In the genomic region with DNA sequence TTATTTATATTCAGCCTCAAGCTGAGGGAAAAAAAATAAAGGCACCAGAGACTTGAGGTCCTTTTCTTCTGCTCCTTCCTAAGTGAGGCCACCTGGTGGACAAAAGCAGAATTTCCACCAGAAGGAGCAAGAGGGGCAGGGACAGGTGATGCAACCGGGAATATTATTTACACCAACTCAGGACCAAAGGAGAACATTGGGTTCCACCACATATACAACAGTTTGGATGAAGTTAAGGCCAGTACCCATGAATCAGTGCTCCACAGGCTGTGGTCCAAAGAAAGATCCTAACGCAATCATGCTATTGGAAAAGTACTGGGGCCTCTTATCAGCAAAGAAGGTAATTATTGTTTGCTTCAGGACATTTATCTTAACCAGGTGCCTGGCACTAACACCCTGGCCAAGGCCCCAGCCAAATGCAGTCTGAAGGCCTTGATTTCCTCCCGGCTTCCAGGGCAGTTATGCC, we compare ENCODE assay signal across 8 cellular contexts. TPM values are rescaled to one million over a fixed set of nuclear protein-coding genes. Genes with fewer than 3 reads are reported as not detected.
A peak's percentile ranks its signal among the peaks of the same experiment; 100 is the strongest.
DNase-seq lines count a peak whose midpoint lies in the region; ATAC-seq and TF ChIP-seq lines count a peak whose summit lies in the region.

No MANE protein-coding gene starts in this region.

- H3K27ac ChIP-seq in KMS-11, result no peak overlapping the region
- H3K27ac ChIP-seq in RWPE2 (ENCODE audit: poor library complexity, severe bottlenecking), result peak overlapping the region; percentile 77
- peak overlapping the region in 1 of 2 donors; percentile 20 for H3K27ac ChIP-seq in aorta (ENCODE audit: low read depth in 1 of 2, low read length in 2 of 2)

- 41 to 46% methylated on average over 3 of the region's 3 CpGs for WGBS in aorta, 2 donors

- peak; percentile 25 for DNase-seq in DMS79 (lab: John Stamatoyannopoulos, UW)
- DNase-seq in RWPE2 (ENCODE audit: low spot score), result no peak
- DNase-seq in Right ventricle myocardium inferior (ENCODE audit: missing footprints), result no peak
- peak; percentile 79 for DNase-seq in pons (ENCODE audit: low spot score)
- DNase-seq in aorta, result peak; percentile 76 to 78

- H3K4me1 ChIP-seq in KMS-11 (ENCODE audit: low read depth, poor library complexity, severe bottlenecking), result peaks cover 46% of the 10 kb centered on the region
- H3K4me1 ChIP-seq in RWPE2 (ENCODE audit: insufficient read depth, poor library complexity, severe bottlenecking), result peaks cover 17% of the 10 kb centered on the region
- H3K4me1 ChIP-seq in aorta (ENCODE audit: control insufficient read depth in 1 of 2, insufficient read depth in 2 of 2, low read length in 2 of 2), result no peaks in the 10 kb centered on the region

- peak overlapping the region; percentile 96; the same call in 1 of the 2 replicates for H3K4me2 ChIP-seq in KMS-11

- peaks cover 19% of the 10 kb centered on the region for H3K79me2 ChIP-seq in KMS-11 (ENCODE audit: insufficient read depth, low read depth)

- no peak overlapping the region for H3K4me3 ChIP-seq in KMS-11 (IDR thresholded peaks at IDR 0.05; ENCODE audit: insufficient read depth, low read depth, low read length)
- no peak overlapping the region for H3K4me3 ChIP-seq in RWPE2 (ENCODE audit: severe bottlenecking)
- no peak overlapping the region for H3K4me3 ChIP-seq in aorta (ENCODE audit: low read length in 2 of 2)

- H3K9me3 ChIP-seq in RWPE2 (ENCODE audit: severe bottlenecking), result no peaks in the 10 kb centered on the region
- H3K9me3 ChIP-seq in aorta (ENCODE audit: control insufficient read depth, low read length), result no peaks in the 10 kb centered on the region

- ATAC-seq in RWPE2 (ENCODE audit: low read depth) (peak; percentile 30; the same call in 2 of the 3 replicates), Right ventricle myocardium inferior (peak; percentile 4), aorta (ENCODE audit: low FRiP score) (peak; percentile 61), GM21367 (IDR thresholded peaks at IDR 0.05; ENCODE audit: unreplicated experiment) (no peak)

- H3K27me3 ChIP-seq in KMS-11 (ENCODE audit: insufficient read depth, low read depth), result no peaks in the 10 kb centered on the region
- H3K27me3 ChIP-seq in RWPE2 (ENCODE audit: insufficient read depth, poor library complexity, severe bottlenecking), result no peaks in the 10 kb centered on the region
- H3K27me3 ChIP-seq in aorta (ENCODE audit: control insufficient read depth in 1 of 2, insufficient read depth in 2 of 2, low read length in 1 of 2), result no peaks in the 10 kb centered on the region

- peaks cover 42% of the 10 kb centered on the region for H3K4me1 Mint-ChIP-seq in activated naive CD4-positive, alpha-beta T cell treated with anti-CD3 and anti-CD28 coated beads, Interleukin-2, amount 50 U/mL, for 24 hours

- H3K9ac ChIP-seq in KMS-11, result no peak overlapping the region

- TF ChIP-seq CTCF in KMS-11 (conservative IDR thresholded peaks at IDR 0.05; ENCODE audit: low read depth, low read length) (peak; percentile 82), RWPE2 (IDR thresholded peaks at IDR 0.05; ENCODE audit: poor library complexity, severe bottlenecking) (peak; percentile 68)

- peaks cover 5% of the 10 kb centered on the region for H3K36me3 Mint-ChIP-seq in activated naive CD4-positive, alpha-beta T cell treated with anti-CD3 and anti-CD28 coated beads, Interleukin-2, amount 50 U/mL, for 24 hours

- H2AFZ ChIP-seq in KMS-11 (ENCODE audit: low read depth), result no peak overlapping the region

- no peaks in the 10 kb centered on the region for H3K9me3 Mint-ChIP-seq in activated naive CD4-positive, alpha-beta T cell treated with anti-CD3 and anti-CD28 coated beads, Interleukin-2, amount 50 U/mL, for 24 hours

- no peaks in the 10 kb centered on the region for H4K20me1 ChIP-seq in KMS-11 (ENCODE audit: insufficient read depth)

- intact Hi-C loops in Right ventricle myocardium inferior (cut with DNase I) (loop anchor here (5.0 kb wide), 1 partner anchor 39 kb away; no protein-coding TSS in a partner anchor), aorta (cut with DNase I) (loop anchor here (2.0 to 5.0 kb wide), 3 partner anchors 57 to 61 kb away; partner anchors contain the start of genes NCBP2L (in 1 of the 2) and TSC22D3 (in 1 of the 2))

- peak overlapping the region; percentile 76 for H3K27ac Mint-ChIP-seq in activated naive CD4-positive, alpha-beta T cell treated with anti-CD3 and anti-CD28 coated beads, Interleukin-2, amount 50 U/mL, for 24 hours

- H3K27me3 Mint-ChIP-seq in activated naive CD4-positive, alpha-beta T cell treated with anti-CD3 and anti-CD28 coated beads, Interleukin-2, amount 50 U/mL, for 24 hours, result no peaks in the 10 kb centered on the region

- H3K36me3 ChIP-seq in KMS-11 (ENCODE audit: insufficient read depth), result no peaks in the 10 kb centered on the region
- peaks cover 30% of the 10 kb centered on the region for H3K36me3 ChIP-seq in RWPE2 (ENCODE audit: low read depth)
- no peaks in the 10 kb centered on the region for H3K36me3 ChIP-seq in aorta (ENCODE audit: control insufficient read depth in 1 of 2, insufficient read depth in 2 of 2, low read length in 1 of 2)

- H3K4me3 Mint-ChIP-seq in activated naive CD4-positive, alpha-beta T cell treated with anti-CD3 and anti-CD28 coated beads, Interleukin-2, amount 50 U/mL, for 24 hours, result peak overlapping the region; percentile 95

RNA-seq across cellular contexts. Expression of gene TSC22D3, which starts 57.4 kb away (rescaled TPM):
- total RNA-seq in Right ventricle myocardium inferior (72.0 TPM), aorta (100 to 1,000 TPM in 1 of 2 donors, 10 to 100 TPM in 1; 92.1 to 265 TPM)
- polyA plus RNA-seq in aorta, result 100 to 1,000 TPM; 228 to 277 TPM

RNA-seq across cellular contexts. Expression of gene NCBP2L, which starts 59.3 kb away (rescaled TPM):
- total RNA-seq in Right ventricle myocardium inferior (not detected), aorta (not detected)
- not detected for polyA plus RNA-seq in aorta

Comparison
In these comparisons a context has a peak if more than half of its experiments do, and no peak if none do; other contexts are left out.
1. DNase-seq: peak in DMS79 (single experiment), pons (single experiment) and aorta (2 of 2); none in RWPE2 (single experiment) and Right ventricle myocardium inferior (single experiment).